8 cellular contexts compared by ENCODE assay signal in the genomic region with DNA sequence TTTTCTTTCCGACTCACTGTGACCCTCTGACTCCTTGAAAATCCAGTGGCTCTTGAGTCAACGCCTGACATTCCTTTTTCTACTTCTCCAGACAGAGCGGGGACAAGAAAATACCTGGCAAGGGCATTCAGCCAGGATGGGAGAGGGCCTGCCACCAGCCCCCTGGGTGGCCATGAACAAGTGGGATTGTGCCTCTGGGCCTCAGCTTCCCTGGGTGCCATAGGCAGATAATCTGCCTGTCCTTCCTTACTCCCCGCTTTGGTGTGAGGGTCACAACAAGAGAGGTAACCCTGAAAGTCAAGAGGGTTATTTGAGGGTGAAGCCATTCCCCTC.
"Had no signal": no experiment of that assay in that cellular context is flagged by ENCODE, and none has a peak within 500 bp of the region (broad histone marks: within the 10 kb centered on the region; RNA-seq: fewer than 3 reads in every experiment).

No MANE protein-coding gene starts in this region.

- ATAC-seq: HCT116, HepG2 had no signal

- H3K36me3 ChIP-seq: HAP-1 had no signal

- H2AFZ ChIP-seq: GM23248 had no signal

- DNase-seq: GM23248, GOT3, H7, HFFc6 had no signal

- H3K4me1 ChIP-seq: HAP-1 had no signal

- H3K4me3 ChIP-seq: GM23248, HAP-1 had no signal

- H3K9me3 ChIP-seq: HAP-1 had no signal

- H3K9ac ChIP-seq: GM23248 had no signal

- H3K27ac ChIP-seq: GM23248, HL-60 had no signal
